ENCODE assay signal across 6 cellular contexts in the genomic region with DNA sequence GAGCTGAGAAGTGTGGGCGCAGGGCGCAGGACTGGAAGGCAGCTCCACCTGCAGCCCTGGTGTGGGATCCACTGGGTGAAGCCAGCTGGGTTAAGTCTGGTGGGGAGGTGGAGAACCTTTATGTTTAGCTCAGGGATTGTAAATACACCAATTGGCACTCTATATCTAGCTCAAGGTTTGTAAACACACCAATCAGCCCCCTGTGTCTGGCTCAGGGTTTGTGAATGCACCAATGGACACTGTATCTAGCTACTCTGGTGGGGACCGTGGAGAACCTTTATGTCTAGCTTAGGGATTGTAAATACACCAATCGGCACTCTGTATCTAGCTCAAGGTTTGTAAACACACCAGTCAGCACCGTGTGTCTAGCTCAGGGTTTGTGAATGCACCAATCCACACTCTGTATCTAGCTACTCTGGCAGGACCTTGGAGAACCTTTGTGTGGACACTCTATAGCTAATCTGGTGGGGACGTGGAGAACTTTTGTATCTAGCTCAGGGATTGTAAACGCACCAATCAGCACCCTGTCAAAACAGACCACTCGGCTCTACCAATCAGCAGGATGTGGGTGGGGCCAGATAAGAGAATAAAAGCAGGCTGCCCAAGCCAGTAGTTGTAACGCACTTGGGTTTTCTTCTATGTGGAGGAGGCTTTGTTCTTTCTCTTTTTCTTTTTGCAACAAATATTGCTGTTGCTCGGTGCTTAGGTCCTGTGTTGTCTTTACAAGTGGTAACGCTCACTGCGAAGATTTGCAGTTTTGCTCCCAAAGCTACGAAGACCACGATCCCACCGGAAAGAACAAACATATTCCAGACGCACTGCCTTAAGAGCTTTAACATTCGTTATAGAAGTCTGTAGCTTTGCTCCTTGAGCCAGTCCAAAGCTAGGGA. TPM values are rescaled to one million over a fixed set of nuclear protein-coding genes. Genes with fewer than 3 reads are reported as not detected.
DNase-seq lines count a peak whose midpoint lies in the region; ATAC-seq and TF ChIP-seq lines count a peak whose summit lies in the region.
"Not testable (repeated sequence)": the region's sequence is repeated elsewhere in the genome, so short reads cannot be mapped to it uniquely, and the experiment has no call there.

No MANE protein-coding gene starts in this region.

- peak overlapping the region; percentile 65; the same call in 1 of the 2 replicates for H3K4me3 ChIP-seq in GM08714 (ENCODE audit: low read length)
- peak overlapping the region; percentile 54 for H3K4me3 ChIP-seq in OCI-LY7 (ENCODE audit: low read depth, low read length, poor library complexity, severe bottlenecking)
- peak overlapping the region; percentile 45 to 49 for H3K4me3 ChIP-seq in muscle layer of colon (ENCODE audit: low read depth in 1 of 2, low read length in 2 of 2)
- peak overlapping the region; percentile 22 to 81 (median 68) for H3K4me3 ChIP-seq in subcutaneous abdominal adipose tissue (ENCODE audit: low read depth in 1 of 5, low read length in 5 of 5)

- not testable (repeated sequence) for H3K36me3 Mint-ChIP-seq in activated T-cell treated with anti-CD3 and anti-CD28 coated beads, Interleukin-2, amount 50 U/mL, for 4 hours (ENCODE audit: insufficient read depth)

- H4K20me1 ChIP-seq in OCI-LY7 (ENCODE audit: insufficient read depth, low read length) = not testable (repeated sequence)

- not testable (repeated sequence) for H3K9me3 Mint-ChIP-seq in activated T-cell treated with anti-CD3 and anti-CD28 coated beads, Interleukin-2, amount 50 U/mL, for 4 hours

- ATAC-seq in activated T-cell treated with anti-CD3 and anti-CD28 coated beads, Interleukin-2, amount 50 U/mL, for 4 hours = not testable (repeated sequence)

- not testable (repeated sequence) for H3K36me3 ChIP-seq in OCI-LY7 (ENCODE audit: insufficient read depth, low read length); muscle layer of colon (ENCODE audit: insufficient read depth, low read length)
- peaks cover 0 to 16% (median 6%) of the 10 kb centered on the region in 5 donors for H3K36me3 ChIP-seq in subcutaneous abdominal adipose tissue (ENCODE audit: control insufficient read depth in 5 of 5, insufficient read depth in 5 of 5, low read length in 5 of 5)

- peak overlapping the region; percentile 91 for H3K4me3 Mint-ChIP-seq in activated T-cell treated with anti-CD3 and anti-CD28 coated beads, Interleukin-2, amount 50 U/mL, for 4 hours

- 0 out of 2 replicates have a peak, but pooled peaks have one; percentile 9 for TF ChIP-seq CTCF in OCI-LY7 (conservative IDR thresholded peaks at IDR 0.05; ENCODE audit: low read length)

- H3K27me3 Mint-ChIP-seq in activated T-cell treated with anti-CD3 and anti-CD28 coated beads, Interleukin-2, amount 50 U/mL, for 4 hours (ENCODE audit: low read depth) = not testable (repeated sequence)

- not testable (repeated sequence) for H3K9ac ChIP-seq in muscle layer of colon (ENCODE audit: low read length)
- H3K9ac ChIP-seq in subcutaneous abdominal adipose tissue (ENCODE audit: low read length in 5 of 5) = peak overlapping the region in 2 of 5 donors; percentile 41 to 50

- not testable (repeated sequence) for H3K27me3 ChIP-seq in muscle layer of colon (ENCODE audit: control insufficient read depth in 1 of 2, insufficient read depth in 2 of 2, low read length in 2 of 2); subcutaneous abdominal adipose tissue (ENCODE audit: control insufficient read depth in 5 of 5, insufficient read depth in 4 of 5, low read length in 5 of 5)

- not testable (repeated sequence) for H3K9me2 ChIP-seq in OCI-LY7 (ENCODE audit: insufficient read depth, low read length)

- CTCF ChIA-PET in OCI-LY7 (lab: Charles Lee; ENCODE audit: unreplicated experiment) = interaction anchor here (0.6 kb wide), 1 partner anchor 239 kb away, joined by 3 read pairs; no protein-coding TSS in a partner anchor

- peak overlapping the region; percentile 27 for H3K27ac ChIP-seq in OCI-LY7 (ENCODE audit: low read depth, low read length, poor library complexity, severe bottlenecking)
- peak overlapping the region; percentile 44 for H3K27ac ChIP-seq in epithelial cell of prostate
- peak overlapping the region; percentile 71 for H3K27ac ChIP-seq in muscle layer of colon (ENCODE audit: low read depth, low read length)
- peak overlapping the region; percentile 30 for H3K27ac ChIP-seq in subcutaneous abdominal adipose tissue (ENCODE audit: low read depth, low read length)

- not testable (repeated sequence) for BruUV-seq in OCI-LY7 (replicated peaks; lab: Mats Ljungman, UMichigan)

- not testable (repeated sequence) for H3K79me2 ChIP-seq in OCI-LY7 (ENCODE audit: insufficient read depth, low read depth, low read length)

- peaks cover 19% of the 10 kb centered on the region; the same call in 1 of the 2 replicates for H3K9me3 ChIP-seq in OCI-LY7 (ENCODE audit: low read length)
- not testable (repeated sequence) for H3K9me3 ChIP-seq in muscle layer of colon (ENCODE audit: low read length); subcutaneous abdominal adipose tissue (ENCODE audit: control insufficient read depth in 5 of 5, low read length in 5 of 5)

- DNase-seq in OCI-LY7 (ENCODE audit: low spot score) = peak; percentile 28
- DNase-seq in activated T-cell treated with anti-CD3 and anti-CD28 coated beads, Interleukin-2, amount 50 U/mL, for 4 hours; epithelial cell of prostate (ENCODE audit: low read depth, low spot score): not testable (repeated sequence)

- POLR2A ChIA-PET in OCI-LY7 (lab: Charles Lee) = interaction anchor here (0.7 to 3.2 kb wide), 8 partner anchors 14 to 198 kb away, joined by 3 to 20 read pairs (median 4); partner anchors contain the start of gene TMEM14B

- intact Hi-C loops in OCI-LY7 (cut with micrococcal nuclease; ENCODE audit: unreplicated experiment) = not testable (repeated sequence)

- peak overlapping the region; percentile 59; the same call in 1 of the 2 replicates for H2AFZ ChIP-seq in OCI-LY7 (ENCODE audit: low read length)

- H3K4me1 Mint-ChIP-seq in activated T-cell treated with anti-CD3 and anti-CD28 coated beads, Interleukin-2, amount 50 U/mL, for 4 hours (ENCODE audit: low read depth) = peaks cover 43% of the 10 kb centered on the region

- H3K4me1 ChIP-seq in OCI-LY7 (ENCODE audit: insufficient read depth, low read length, poor library complexity, severe bottlenecking) (peaks cover 27% of the 10 kb centered on the region), muscle layer of colon (ENCODE audit: insufficient read depth, low read length) (peaks cover 31% of the 10 kb centered on the region), subcutaneous abdominal adipose tissue (ENCODE audit: control insufficient read depth in 5 of 5, insufficient read depth in 5 of 5, low read length in 5 of 5) (peaks cover 4 to 40% (median 33%) of the 10 kb centered on the region in 5 donors)

- peak overlapping the region; percentile 81 for H3K4me2 ChIP-seq in OCI-LY7 (ENCODE audit: low read length)

RNA-seq across cellular contexts. Expression of gene TMEM14C, which starts 1.7 kb away (rescaled TPM):
- total RNA-seq in OCI-LY7 (2014; rRNA removed; shearing (Covaris generic)) = 23.7 and 40.2 TPM in 2 replicates
- total RNA-seq in OCI-LY7 (2022) = 33.9 and 39.5 TPM in 2 replicates
- 10 to 100 TPM; 35.4 to 47.2 (median 38.3) TPM for total RNA-seq in activated T-cell treated with anti-CD3 and anti-CD28 coated beads, Interleukin-2, amount 50 U/mL, for 4 hours

RNA-seq across cellular contexts. Expression of gene TMEM14B, which starts 26.4 kb away (rescaled TPM):
- 93.2 and 103 TPM in 2 replicates for total RNA-seq in OCI-LY7 (2014; rRNA removed; shearing (Covaris generic))
- 111 and 125 TPM in 2 replicates for total RNA-seq in OCI-LY7 (2022)
- total RNA-seq in activated T-cell treated with anti-CD3 and anti-CD28 coated beads, Interleukin-2, amount 50 U/mL, for 4 hours = 10 to 100 TPM; 84.0 to 85.0 (median 84.4) TPM

RNA-seq across cellular contexts. Expression of gene PAK1IP1, which starts 26.4 kb away (rescaled TPM):
- 27.8 and 29.7 TPM in 2 replicates for total RNA-seq in OCI-LY7 (2014; rRNA removed; shearing (Covaris generic))
- 20.3 and 21.8 TPM in 2 replicates for total RNA-seq in OCI-LY7 (2022)
- 10 to 100 TPM; 79.2 to 87.9 (median 87.6) TPM for total RNA-seq in activated T-cell treated with anti-CD3 and anti-CD28 coated beads, Interleukin-2, amount 50 U/mL, for 4 hours

RNA-seq across cellular contexts. Expression of gene C6orf52, which starts 26.8 kb away (rescaled TPM):
- 0.66 TPM in 1 of 2 replicates, not detected in the other for total RNA-seq in OCI-LY7 (2014; rRNA removed; shearing (Covaris generic))
- total RNA-seq in OCI-LY7 (2022) = 1.0 TPM in 1 of 2 replicates, not detected in the other
- total RNA-seq in activated T-cell treated with anti-CD3 and anti-CD28 coated beads, Interleukin-2, amount 50 U/mL, for 4 hours = 1 to 10 TPM; 2.5 to 5.3 (median 4.3) TPM
